Comparison of ENCODE assay signal across 19 cellular contexts in genomic region chr2:46117379-46117778, GRCh38.
DNase-seq lines count a peak whose midpoint lies in the region; ATAC-seq and TF ChIP-seq lines count a peak whose summit lies in the region.
"Had no signal": no experiment of that assay in that cellular context is flagged by ENCODE, and none has a peak within 500 bp of the region (broad histone marks: within the 10 kb centered on the region; RNA-seq: fewer than 3 reads in every experiment).

No MANE protein-coding gene starts in this region.

- CTCF ChIA-PET in activated CD8-positive, alpha-beta T cell treated with anti-CD3 and anti-CD28 coated beads, Interleukin-2, amount 10 ng/mL, durations not matched to agents 7 days and 5 days (lab: Charles Lee) = interaction anchor here (0.9 kb wide), 1 partner anchor 68 kb away, joined by 3 read pairs; no protein-coding TSS in a partner anchor

- ATAC-seq in GM18498 (IDR thresholded peaks at IDR 0.05; ENCODE audit: unreplicated experiment) (no peak), GM18858 (IDR thresholded peaks at IDR 0.05; ENCODE audit: unreplicated experiment) (no peak)
- no peak for ATAC-seq in activated CD8-positive, alpha-beta T cell treated with anti-CD3 and anti-CD28 coated beads, Interleukin-2, amount 10 ng/mL, durations not matched to agents 7 days and 5 days
- ATAC-seq: activated CD8-positive, alpha-beta T cell treated with anti-CD3 and anti-CD28 coated beads for 36 hours; stimulated activated memory B cell treated with anti-CD40 and anti-IgM and Interleukin-4, amounts not matched to agents 10 μg/mL and 1 μg/mL and 100 μg/mL, for 72 hours had no signal

- POLR2A ChIA-PET in activated CD8-positive, alpha-beta T cell treated with anti-CD3 and anti-CD28 coated beads, Interleukin-2, amount 10 ng/mL, durations not matched to agents 7 days and 5 days (lab: Charles Lee) = no interaction called here

- no peaks in the 10 kb centered on the region for H3K27me3 ChIP-seq in kidney epithelial cell (ENCODE audit: control insufficient read depth, insufficient read depth, low read length)
- H3K27me3 ChIP-seq: BLaER1 had no signal

- H3K9me3 Mint-ChIP-seq in activated CD8-positive, alpha-beta T cell treated with anti-CD3 and anti-CD28 coated beads, Interleukin-2, amount 10 ng/mL, durations not matched to agents 7 days and 5 days (ENCODE audit: insufficient read depth) = no peaks in the 10 kb centered on the region
- H3K9me3 Mint-ChIP-seq: activated CD8-positive, alpha-beta T cell treated with anti-CD3 and anti-CD28 coated beads for 36 hours; T-helper 2 cell treated with Interferon-gamma antibody and Interleukin-4, amounts not matched to agents 5 μg/mL and 100 μg/mL, for 36 hours had no signal

- H3K4me3 Mint-ChIP-seq in activated CD8-positive, alpha-beta T cell treated with anti-CD3 and anti-CD28 coated beads, Interleukin-2, amount 10 ng/mL, durations not matched to agents 7 days and 5 days = no peak overlapping the region
- H3K4me3 Mint-ChIP-seq: activated CD8-positive, alpha-beta T cell treated with anti-CD3 and anti-CD28 coated beads for 36 hours; stimulated activated memory B cell treated with anti-CD40 and anti-IgM and Interleukin-4, amounts not matched to agents 10 μg/mL and 1 μg/mL and 100 μg/mL, for 72 hours; T-helper 2 cell treated with Interferon-gamma antibody and Interleukin-4, amounts not matched to agents 5 μg/mL and 100 μg/mL, for 36 hours had no signal

- H3K36me3 ChIP-seq in kidney epithelial cell (ENCODE audit: control insufficient read depth, insufficient read depth, low read length) = no peaks in the 10 kb centered on the region

- no peaks in the 10 kb centered on the region for H3K36me3 Mint-ChIP-seq in activated CD8-positive, alpha-beta T cell treated with anti-CD3 and anti-CD28 coated beads, Interleukin-2, amount 10 ng/mL, durations not matched to agents 7 days and 5 days (ENCODE audit: low read depth)

- H3K27me3 Mint-ChIP-seq in activated CD8-positive, alpha-beta T cell treated with anti-CD3 and anti-CD28 coated beads, Interleukin-2, amount 10 ng/mL, durations not matched to agents 7 days and 5 days (ENCODE audit: low read depth) = no peaks in the 10 kb centered on the region
- H3K27me3 Mint-ChIP-seq: activated CD8-positive, alpha-beta T cell treated with anti-CD3 and anti-CD28 coated beads for 36 hours; stimulated activated memory B cell treated with anti-CD40 and anti-IgM and Interleukin-4, amounts not matched to agents 10 μg/mL and 1 μg/mL and 100 μg/mL, for 72 hours had no signal

- in situ Hi-C loops in astrocyte of the spinal cord (cut with HindIII; ENCODE audit: low sequenced_read_pairs) = no loop called here

- no peak for TF ChIP-seq CTCF in AG10803 (conservative IDR thresholded peaks at IDR 0.05; ENCODE audit: low read length)
- no peak for TF ChIP-seq CTCF in astrocyte of the spinal cord (IDR thresholded peaks at IDR 0.05; ENCODE audit: low read depth, low read length)
- TF ChIP-seq CTCF in kidney epithelial cell (IDR thresholded peaks at IDR 0.05; ENCODE audit: insufficient read depth, low read length, poor library complexity, severe bottlenecking) = no peak

- H3K27ac Mint-ChIP-seq in activated CD8-positive, alpha-beta T cell treated with anti-CD3 and anti-CD28 coated beads, Interleukin-2, amount 10 ng/mL, durations not matched to agents 7 days and 5 days = no peak overlapping the region
- H3K27ac Mint-ChIP-seq: activated CD8-positive, alpha-beta T cell treated with anti-CD3 and anti-CD28 coated beads for 36 hours; stimulated activated memory B cell treated with anti-CD40 and anti-IgM and Interleukin-4, amounts not matched to agents 10 μg/mL and 1 μg/mL and 100 μg/mL, for 72 hours; T-helper 2 cell treated with Interferon-gamma antibody and Interleukin-4, amounts not matched to agents 5 μg/mL and 100 μg/mL, for 36 hours had no signal

- DNase-seq in AG10803 (ENCODE audit: low read depth) (peak; percentile 59), HT1080 (ENCODE audit: low read depth) (peak; percentile 87), astrocyte of the spinal cord (ENCODE audit: low read depth, low spot score) (peak; percentile 79), kidney epithelial cell (ENCODE audit: low read depth) (peak; percentile 50), DMS79 treated with DMSO at 0.1 percent for 48 hours (lab: John Stamatoyannopoulos, UW) (no peak)
- DNase-seq in activated CD8-positive, alpha-beta T cell treated with anti-CD3 and anti-CD28 coated beads, Interleukin-2, amount 10 ng/mL, durations not matched to agents 7 days and 5 days = no peak
- DNase-seq: activated CD8-positive, alpha-beta T cell treated with anti-CD3 and anti-CD28 coated beads for 36 hours; activated naive CD4-positive, alpha-beta T cell treated with Interleukin-2 at 50 U/mL for 16 hours; cortex of kidney; head of caudate nucleus; mesendoderm; NCI-H2171 treated with DMSO at 0.1 percent for 48 hours; OCI-M1; stimulated activated CD4-positive, alpha-beta T cell treated with anti-CD3 and anti-CD28 coated beads, Interleukin-1b, Interleukin-23, amount 100 ng/mL, for 48 hours had no signal

- peaks cover 12% of the 10 kb centered on the region for H3K4me1 Mint-ChIP-seq in activated CD8-positive, alpha-beta T cell treated with anti-CD3 and anti-CD28 coated beads, Interleukin-2, amount 10 ng/mL, durations not matched to agents 7 days and 5 days (ENCODE audit: low read depth)
- H3K4me1 Mint-ChIP-seq: stimulated activated memory B cell treated with anti-CD40 and anti-IgM and Interleukin-4, amounts not matched to agents 10 μg/mL and 1 μg/mL and 100 μg/mL, for 72 hours had no signal

- no peak overlapping the region for H3K4me3 ChIP-seq in AG10803 (ENCODE audit: low read length)
- no peak overlapping the region for H3K4me3 ChIP-seq in astrocyte of the spinal cord (ENCODE audit: low read depth, low read length)
- no peak overlapping the region for H3K4me3 ChIP-seq in kidney epithelial cell (ENCODE audit: low read depth, low read length)
- H3K4me3 ChIP-seq: BLaER1 had no signal

Comparison
In these comparisons a context has a peak if more than half of its experiments do, and no peak if none do; other contexts are left out.
1. DNase-seq: peak in AG10803 (single experiment), HT1080 (single experiment), astrocyte of the spinal cord (single experiment) and kidney epithelial cell (single experiment); none in DMS79 treated with DMSO at 0.1 percent for 48 hours (single experiment) and activated CD8-positive, alpha-beta T cell treated with anti-CD3 and anti-CD28 coated beads, Interleukin-2, amount 10 ng/mL, durations not matched to agents 7 days and 5 days (single experiment).